Comparison of ENCODE assay signal across 30 cellular contexts in genomic region chr5:4233671-4234070, GRCh38.
DNase-seq lines count a peak whose midpoint lies in the region; ATAC-seq, FAIRE-seq and TF ChIP-seq lines count a peak whose summit lies in the region.
"Had no signal": no experiment of that assay in that cellular context is flagged by ENCODE, and none has a peak within 500 bp of the region (broad histone marks: within the 10 kb centered on the region; RNA-seq: fewer than 3 reads in every experiment).

No MANE protein-coding gene starts in this region.

- H2BK15ac ChIP-seq in H1 (ENCODE audit: low read length), result 0 out of 2 replicates have a peak overlapping the region, but pooled peaks have one; percentile 18

- H3K4me3 ChIP-seq in heart right ventricle (no peak overlapping the region), H1 (ENCODE audit: extremely low read depth in 1 of 4, insufficient read depth in 2 of 4, low read depth in 3 of 4, low read length in 4 of 4) (no peak overlapping the region)
- H3K4me3 ChIP-seq: BLaER1, cardiac muscle cell, colonic mucosa, GM23248 had no signal

- H3K79me1 ChIP-seq in H1 (ENCODE audit: low read depth, low read length), result no peaks in the 10 kb centered on the region

- WGBS in heart right ventricle, 2 donors, result 59 to 64% methylated on average over 5 of the region's 5 CpGs
- WGBS in H1 (ENCODE audit: extremely low coverage in 1 of 2, insufficient coverage in 1 of 2, insufficient read length in 1 of 2, insufficient replicate concordance in 2 of 2, low coverage in 1 of 2, low lambda C conversion rate in 2 of 2, missing lambda C conversion rate in 1 of 2), 2 experiments, result 79% methylated on average over 3 of the region's 5 CpGs; no CpG with 5 or more reads in 1 of the 2 experiments

- H3K4ac ChIP-seq in H1 (replicated peaks; ENCODE audit: insufficient read length, low read depth, low read length), result no peak overlapping the region

- no peaks in the 10 kb centered on the region for H4K20me1 ChIP-seq in H1 (replicated peaks in 1 of 2; ENCODE audit: control insufficient read depth in 1 of 2, insufficient read depth in 2 of 2, low read length in 2 of 2)
- H4K20me1 ChIP-seq: BLaER1 had no signal

- no peak for FAIRE-seq in H1 (lab: Jason Lieb, UNC)

- no peak overlapping the region for H2AK5ac ChIP-seq in H1 (ENCODE audit: low read depth, low read length)

- no peak overlapping the region for H3K27ac ChIP-seq in heart right ventricle
- no peak overlapping the region for H3K27ac ChIP-seq in H1 (ENCODE audit: low read depth, low read length)
- H3K27ac ChIP-seq: BLaER1, cardiac muscle cell, colonic mucosa, GM23248 had no signal

- intact Hi-C loops in heart right ventricle (cut with DNase I) (no loop called here), Right ventricle myocardium superior (cut with DNase I) (no loop called here)

- H2BK12ac ChIP-seq in H1 (ENCODE audit: low read depth, low read length), result no peak overlapping the region

- H3K36me3 ChIP-seq in heart right ventricle, result no peaks in the 10 kb centered on the region
- H3K36me3 ChIP-seq in H1 (ENCODE audit: control insufficient read depth in 2 of 4, insufficient read depth in 4 of 4, low read length in 3 of 4), result no peaks in the 10 kb centered on the region
- H3K36me3 ChIP-seq: BLaER1, cardiac muscle cell, colonic mucosa had no signal

- H3K56ac ChIP-seq in H1 (replicated peaks; ENCODE audit: insufficient read length, low read depth, low read length), result no peak overlapping the region

- H3K27me3 ChIP-seq in heart right ventricle (peaks cover 0 to 7% (median 0%) of the 10 kb centered on the region in 7 donors), H1 (replicated peaks in 1 of 4; ENCODE audit: control insufficient read depth in 3 of 4, extremely low read depth in 1 of 4, insufficient read depth in 3 of 4, low read length in 3 of 4) (no peaks in the 10 kb centered on the region; a peak in 3 of 7 replicates)
- H3K27me3 ChIP-seq: BLaER1, colonic mucosa had no signal

- no peak overlapping the region for H3K4me2 ChIP-seq in H1 (ENCODE audit: insufficient read depth in 1 of 2, low read depth in 2 of 2, low read length in 2 of 2)
- H3K4me2 ChIP-seq: BLaER1 had no signal

- TF ChIP-seq EP300 in H1 (IDR thresholded peaks at IDR 0.05; ENCODE audit: borderline replicate concordance in 1 of 2, low read depth in 2 of 2, low read length in 2 of 2), result no peak

- H3K9me3 ChIP-seq in heart right ventricle (peaks cover 0 to 32% (median 4%) of the 10 kb centered on the region in 11 donors), H1 (ENCODE audit: insufficient read depth in 2 of 2, low read depth in 1 of 2, low read length in 1 of 2) (peaks cover 0 to 7% of the 10 kb centered on the region in 2 experiments; a peak in 3 of 4 replicates)

- H4K5ac ChIP-seq in H1 (ENCODE audit: insufficient read length, low read depth, low read length), result no peak overlapping the region

- POLR2A ChIA-PET in H1 (lab: Charles Lee; ENCODE audit: partially characterized antibody), result no interaction called here

- no peak for DNase-seq in heart right ventricle
- DNase-seq in Right ventricle myocardium superior, result no peak
- peak; percentile 41 for DNase-seq in NCI-H524 treated with DMSO at 0.1 percent for 48 hours (lab: John Stamatoyannopoulos, UW)
- DNase-seq in H1 (ENCODE audit: low read depth in 1 of 2, low spot score in 2 of 2), result peak in 1 of 2 experiments; percentile 10
- DNase-seq in pons (ENCODE audit: low spot score), result peak; percentile 8
- no peak for DNase-seq in GM19238 (ENCODE audit: insufficient read length, low spot score)
- no peak for DNase-seq in middle frontal gyrus (ENCODE audit: extremely low spot score, low spot score)
- DNase-seq: activated CD4-positive, alpha-beta T cell treated with anti-CD3 and anti-CD28 coated beads, Interleukin-2, amount 50 U/mL, for 48 hours; activated naive CD4-positive, alpha-beta T cell treated with anti-CD3 and anti-CD28 coated beads, Interleukin-2, amount 50 U/mL, for 16 hours; amygdala; colonic mucosa; DMS79 treated with DMSO at 0.1 percent for 48 hours; effector memory CD4-positive, alpha-beta T cell; foreskin fibroblast; GM23248; Kasumi-1; left cardiac atrium; naive thymus-derived CD4-positive, alpha-beta T cell; NCI-H1092; NCI-H187; NCI-H345; NK-92 treated with Interleukin-12 subunit alpha and Interleukin-12 subunit beta, amount 100 ng/mL, for 24 hours; nucleus accumbens; PC-3; SHP77 treated with DMSO at 0.1 percent for 48 hours; stimulated activated naive CD4-positive, alpha-beta T cell treated with Interleukin-2 at 50 U/mL for 16 hours had no signal

- no peaks in the 10 kb centered on the region for H3K4me1 ChIP-seq in heart right ventricle
- H3K4me1 ChIP-seq in H1 (replicated peaks in 1 of 4; ENCODE audit: control insufficient read depth in 3 of 4, insufficient read depth in 4 of 4, low read length in 3 of 4), result peaks cover 0 to 9% (median 2%) of the 10 kb centered on the region in 4 experiments; a peak in 3 of 7 replicates
- H3K4me1 ChIP-seq: colonic mucosa had no signal

- H2BK5ac ChIP-seq in H1 (ENCODE audit: low read depth, low read length), result no peak overlapping the region

- no peak overlapping the region for H2AFZ ChIP-seq in H1 (ENCODE audit: low read length)
- H2AFZ ChIP-seq: GM23248 had no signal

- no peaks in the 10 kb centered on the region for H3K79me2 ChIP-seq in H1 (ENCODE audit: control insufficient read depth in 1 of 2, insufficient read depth in 2 of 2, low read length in 2 of 2)

- no peak overlapping the region for H3K14ac ChIP-seq in H1 (ENCODE audit: insufficient read length)

- H3K23ac ChIP-seq in H1 (ENCODE audit: insufficient read length), result no peak overlapping the region

- CTCF ChIA-PET in H1 (lab: Charles Lee; ENCODE audit: partially characterized antibody), result interaction anchor here (0.6 to 1.2 kb wide), 4 partner anchors 10 to 166 kb away, joined by 3 to 5 read pairs (median 3); no protein-coding TSS in a partner anchor

- no peak overlapping the region for H3K9ac ChIP-seq in H1 (replicated peaks in 1 of 4; ENCODE audit: extremely low read depth in 1 of 4, low read depth in 3 of 4, low read length in 3 of 4)
- H3K9ac ChIP-seq: BLaER1, GM23248 had no signal

- no peak overlapping the region for H2BK20ac ChIP-seq in H1 (ENCODE audit: low read length)

- no peaks in the 10 kb centered on the region for H3K23me2 ChIP-seq in H1 (ENCODE audit: low read depth, low read length)

- H4K91ac ChIP-seq in H1 (replicated peaks; ENCODE audit: insufficient read length, low read length), result no peak overlapping the region

- TF ChIP-seq CTCF in heart right ventricle (IDR thresholded peaks at IDR 0.05) (peak in 6 of 9 donors; percentile 14 to 32 (median 27)), H1 (IDR thresholded peaks at IDR 0.05; ENCODE audit: control extremely low read depth in 1 of 3, insufficient read depth in 1 of 3, low read depth in 1 of 3, low read length in 3 of 3) (peak; percentile 31 to 39 (median 34))

- peak; percentile 68 to 78 for TF ChIP-seq RAD21 in H1 (IDR thresholded peaks at IDR 0.05 in 1 of 2, conservative IDR thresholded peaks at IDR 0.05 in 1 of 2; ENCODE audit: low read depth in 2 of 2, low read length in 2 of 2)

- no peak overlapping the region for H2BK120ac ChIP-seq in H1 (replicated peaks; ENCODE audit: low read depth, low read length)

- no peak overlapping the region for H3K18ac ChIP-seq in H1 (ENCODE audit: extremely low read depth, low read length)

- no peak overlapping the region for H4K8ac ChIP-seq in H1 (ENCODE audit: extremely low read depth, insufficient read depth, low read length)

- ATAC-seq in heart right ventricle, result no peak
- ATAC-seq in Right ventricle myocardium superior (ENCODE audit: poor library complexity), result no peak
- ATAC-seq in HG02884 (IDR thresholded peaks at IDR 0.05; ENCODE audit: unreplicated experiment), result no peak
- ATAC-seq: activated CD4-positive, CD25-positive, alpha-beta regulatory T cell treated with anti-CD3 and anti-CD28 coated beads, Interleukin-2, amount 50 U/mL, for 24 hours; left cardiac atrium; naive thymus-derived CD4-positive, alpha-beta T cell; PC-3 had no signal

- no peak for TF ChIP-seq POLR2A in H1 (IDR thresholded peaks at IDR 0.05; ENCODE audit: control extremely low read depth in 1 of 2, low read depth in 2 of 2, low read length in 2 of 2)

TF ChIP-seq in H1, 55 proteins besides CTCF, POLR2A, EP300 and RAD21:
- TF ChIP-seq GABPA (IDR thresholded peaks at IDR 0.05; ENCODE audit: borderline replicate concordance, insufficient read depth, low read length) (no peak), BCL11A (IDR thresholded peaks at IDR 0.05; ENCODE audit: low read depth in 2 of 2, low read length in 2 of 2) (no peak), USF2 (IDR thresholded peaks at IDR 0.05; ENCODE audit: low read length) (no peak), RXRA (IDR thresholded peaks at IDR 0.05; ENCODE audit: insufficient read depth, low read depth, low read length) (no peak), BRCA1 (IDR thresholded peaks at IDR 0.05; ENCODE audit: low read depth, low read length) (no peak), RBBP5 (IDR thresholded peaks at IDR 0.05; ENCODE audit: borderline replicate concordance, low read depth, low read length) (no peak), PHF8 (conservative IDR thresholded peaks at IDR 0.05; ENCODE audit: low read depth, low read length) (no peak), EGR1 (IDR thresholded peaks at IDR 0.05; ENCODE audit: borderline replicate concordance, low read depth, low read length) (no peak), ATF2 (IDR thresholded peaks at IDR 0.05; ENCODE audit: low read length) (no peak)

Comparison
In these comparisons a context has a peak if more than half of its experiments do, and no peak if none do; other contexts are left out.
1. DNase-seq: peak in NCI-H524 treated with DMSO at 0.1 percent for 48 hours (single experiment) and pons (single experiment); none in heart right ventricle (0 of 2), Right ventricle myocardium superior (single experiment), GM19238 (single experiment) and middle frontal gyrus (single experiment).